In genomic region chr11:10865837-10866270, GRCh38 we compare ENCODE assay signal across 1 cellular context.
TF ChIP-seq lines count a peak whose summit lies in the region.

No MANE protein-coding gene starts in this region.

TF ChIP-seq in K562, 482 proteins besides CTCF, POLR2A, EP300 and RAD21 (continued from another document):
- TF ChIP-seq ARID3A (IDR thresholded peaks at IDR 0.05; ENCODE audit: borderline replicate concordance, low read depth, low read length) (no peak), SMAD1 (IDR thresholded peaks at IDR 0.05; ENCODE audit: low read depth, low read length, partially characterized antibody) (no peak), ZSCAN29 (IDR thresholded peaks at IDR 0.05) (no peak), SRSF9 (IDR thresholded peaks at IDR 0.05; ENCODE audit: borderline replicate concordance, low read depth, low read length) (no peak), ARID2 (IDR thresholded peaks at IDR 0.05) (0 out of 2 replicates have a peak, but pooled peaks have one; percentile 15), HDAC1 (IDR thresholded peaks at IDR 0.05) (0 out of 4 replicates have a peak, but pooled peaks of 1 of the 2 experiments have one; percentile 22), AFF1 (IDR thresholded peaks at IDR 0.05; ENCODE audit: low read depth in 1 of 2, partially characterized antibody in 2 of 2) (peak in 1 of 2 experiments; percentile 95), PCBP2 (IDR thresholded peaks at IDR 0.05; ENCODE audit: low read depth, low read length, poor library complexity, severe bottlenecking) (no peak), KLF13 (tag; IDR thresholded peaks at IDR 0.05; ENCODE audit: borderline replicate concordance, low read depth) (no peak), ZNF354B (CRISPR knock-in tag; IDR thresholded peaks at IDR 0.05) (peak; percentile 96), ZNF280A (IDR thresholded peaks at IDR 0.05; ENCODE audit: low read depth, partially characterized antibody) (peak; percentile 58), ELF1 (tag; IDR thresholded peaks at IDR 0.05) (no peak), CBX3 (IDR thresholded peaks at IDR 0.05; ENCODE audit: borderline replicate concordance in 1 of 2, low read length in 2 of 2) (peak in 1 of 2 experiments; percentile 33; a peak in 1 of 3 replicates), ZNF507 (tag; conservative IDR thresholded peaks at IDR 0.05) (peak; percentile 99), HNRNPUL1 (IDR thresholded peaks at IDR 0.05; ENCODE audit: low read length) (no peak), EGR1 (conservative IDR thresholded peaks at IDR 0.05) (no peak), ZNF512 (tag; IDR thresholded peaks at IDR 0.05) (peak; percentile 93)
